ENCODE assay signal across 8 cellular contexts in genomic region chr12:67827820-67828383, GRCh38.
DNase-seq lines count a peak whose midpoint lies in the region; ATAC-seq and FAIRE-seq lines count a peak whose summit lies in the region.

No MANE protein-coding gene starts in this region.

- H3K9me3 Mint-ChIP-seq in activated naive CD8-positive, alpha-beta T cell treated with anti-CD3 and anti-CD28 coated beads, Interleukin-2, amount 50 U/mL, for 24 hours: peaks cover 9% of the 10 kb centered on the region

- ATAC-seq in activated naive CD8-positive, alpha-beta T cell treated with anti-CD3 and anti-CD28 coated beads, Interleukin-2, amount 50 U/mL, for 24 hours: peak; percentile 99

- DNase-seq in GM18507 (ENCODE audit: extremely low spot score, insufficient read length, low read depth) (no peak), HTR-8/SVneo (ENCODE audit: insufficient read length, low spot score) (peak; percentile 83), iPS-NIHi7 (ENCODE audit: extremely low spot score) (peak; percentile 53), NCI-H1092 (lab: John Stamatoyannopoulos, UW) (no peak), GM19240 (ENCODE audit: insufficient read length, low spot score) (no peak), G401 (ENCODE audit: low spot score) (no peak)
- peak; percentile 44 for DNase-seq in activated naive CD8-positive, alpha-beta T cell treated with anti-CD3 and anti-CD28 coated beads, Interleukin-2, amount 50 U/mL, for 24 hours
- DNase-seq in stimulated activated CD4-positive, alpha-beta T cell treated with anti-CD3 and anti-CD28 coated beads, Interleukin-1b, Interleukin-23, amount 100 ng/mL, for 24 hours (ENCODE audit: low read depth in 4 of 4, low spot score in 1 of 4): peak in 3 of 4 experiments; percentile 25 to 56 (median 41)

- H3K36me3 Mint-ChIP-seq in activated naive CD8-positive, alpha-beta T cell treated with anti-CD3 and anti-CD28 coated beads, Interleukin-2, amount 50 U/mL, for 24 hours (ENCODE audit: low read depth): no peaks in the 10 kb centered on the region

- peak; percentile 33 for FAIRE-seq in GM18507 (lab: Jason Lieb, UNC)
- peak; percentile 96 for FAIRE-seq in HTR-8/SVneo (lab: Jason Lieb, UNC)

- H3K27ac Mint-ChIP-seq in activated naive CD8-positive, alpha-beta T cell treated with anti-CD3 and anti-CD28 coated beads, Interleukin-2, amount 50 U/mL, for 24 hours: peak overlapping the region; percentile 55

- in situ Hi-C loops in G401 (cut with HindIII; ENCODE audit: low sequenced_read_pairs): no loop called here

- no peaks in the 10 kb centered on the region for H3K27me3 Mint-ChIP-seq in activated naive CD8-positive, alpha-beta T cell treated with anti-CD3 and anti-CD28 coated beads, Interleukin-2, amount 50 U/mL, for 24 hours

- peaks cover 17% of the 10 kb centered on the region for H3K4me1 Mint-ChIP-seq in activated naive CD8-positive, alpha-beta T cell treated with anti-CD3 and anti-CD28 coated beads, Interleukin-2, amount 50 U/mL, for 24 hours

- H3K4me3 Mint-ChIP-seq in activated naive CD8-positive, alpha-beta T cell treated with anti-CD3 and anti-CD28 coated beads, Interleukin-2, amount 50 U/mL, for 24 hours: peak overlapping the region; percentile 54

Comparison
In these comparisons a context has a peak if more than half of its experiments do, and no peak if none do; other contexts are left out.
1. DNase-seq: peak in HTR-8/SVneo (single experiment), activated naive CD8-positive, alpha-beta T cell treated with anti-CD3 and anti-CD28 coated beads, Interleukin-2, amount 50 U/mL, for 24 hours (single experiment), iPS-NIHi7 (single experiment) and stimulated activated CD4-positive, alpha-beta T cell treated with anti-CD3 and anti-CD28 coated beads, Interleukin-1b, Interleukin-23, amount 100 ng/mL, for 24 hours (3 of 4); none in GM18507 (single experiment), NCI-H1092 (single experiment), GM19240 (single experiment) and G401 (single experiment).